8 cellular contexts compared by ENCODE assay signal in genomic region chr17:5419959-5420653, GRCh38. TPM values are rescaled to one million over a fixed set of nuclear protein-coding genes. Genes with fewer than 3 reads are reported as not detected.
DNase-seq lines count a peak whose midpoint lies in the region; ATAC-seq, FAIRE-seq and TF ChIP-seq lines count a peak whose summit lies in the region.

A gene with protein sequence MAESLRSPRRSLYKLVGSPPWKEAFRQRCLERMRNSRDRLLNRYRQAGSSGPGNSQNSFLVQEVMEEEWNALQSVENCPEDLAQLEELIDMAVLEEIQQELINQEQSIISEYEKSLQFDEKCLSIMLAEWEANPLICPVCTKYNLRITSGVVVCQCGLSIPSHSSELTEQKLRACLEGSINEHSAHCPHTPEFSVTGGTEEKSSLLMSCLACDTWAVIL (plus strand): TSS chr17:5420182. CDS start chr17:5420211, 29 bp downstream.

- H3K4me1 ChIP-seq in adrenal gland (replicated peaks in 1 of 2) (peaks cover 20 to 33% of the 10 kb centered on the region in 2 donors), right cardiac atrium (ENCODE audit: control insufficient read depth, insufficient read depth, low read length) (peaks cover 2% of the 10 kb centered on the region), rectal smooth muscle tissue (ENCODE audit: control insufficient read depth, insufficient read depth, low read length) (peaks cover 5% of the 10 kb centered on the region), aorta (ENCODE audit: control insufficient read depth in 1 of 2, insufficient read depth in 2 of 2, low read length in 2 of 2) (peaks cover 0 to 4% of the 10 kb centered on the region in 2 donors)

- H3K27me3 ChIP-seq in adrenal gland (no peaks in the 10 kb centered on the region), right cardiac atrium (ENCODE audit: control insufficient read depth, insufficient read depth) (no peaks in the 10 kb centered on the region), rectal smooth muscle tissue (ENCODE audit: control insufficient read depth, insufficient read depth, low read length) (no peaks in the 10 kb centered on the region), aorta (ENCODE audit: control insufficient read depth in 1 of 2, insufficient read depth in 2 of 2, low read length in 1 of 2) (no peaks in the 10 kb centered on the region)

- DNase-seq in GM12891 (ENCODE audit: insufficient read length, low spot score): peak; percentile 71
- peak; percentile 96 for DNase-seq in NCI-H1105 treated with DMSO at 0.1 percent for 48 hours (lab: John Stamatoyannopoulos, UW)
- peak; percentile 87 for DNase-seq in SW480 (ENCODE audit: low spot score)
- peak; percentile 87 to 94 (median 91) for DNase-seq in adrenal gland
- DNase-seq in right cardiac atrium: peak; percentile 88 to 96 (median 94)
- peak; percentile 93 to 94 for DNase-seq in aorta

- no peak for FAIRE-seq in GM12891 (lab: Jason Lieb, UNC)

- H3K9me3 ChIP-seq in adrenal gland (replicated peaks in 1 of 3) (no peaks in the 10 kb centered on the region), right cardiac atrium (ENCODE audit: control insufficient read depth, low read length) (no peaks in the 10 kb centered on the region), aorta (ENCODE audit: control insufficient read depth, low read length) (no peaks in the 10 kb centered on the region)

- TF ChIP-seq POLR2A in GM12891 (IDR thresholded peaks at IDR 0.05; ENCODE audit: low read depth, low read length): peak; percentile 94
- TF ChIP-seq POLR2A in adrenal gland (IDR thresholded peaks at IDR 0.05): peak in 1 of 2 donors; percentile 80

- H3K36me3 ChIP-seq in adrenal gland (replicated peaks in 1 of 2) (peaks cover 0 to 39% of the 10 kb centered on the region in 2 donors), rectal smooth muscle tissue (ENCODE audit: control insufficient read depth, insufficient read depth, low read length) (peaks cover 8% of the 10 kb centered on the region), aorta (ENCODE audit: control insufficient read depth in 1 of 2, insufficient read depth in 2 of 2, low read length in 1 of 2) (no peaks in the 10 kb centered on the region)

- H3K27ac ChIP-seq in adrenal gland (peak within 1 kb of the TSS; percentile 58 to 89 (median 84)), right cardiac atrium (ENCODE audit: low read length) (peak within 1 kb of the TSS; percentile 86), rectal smooth muscle tissue (ENCODE audit: low read depth, low read length) (peak within 1 kb of the TSS; percentile 83), aorta (ENCODE audit: low read depth in 1 of 2, low read length in 2 of 2) (peak within 1 kb of the TSS in 1 of 2 donors; percentile 46)

- peak within 1 kb of the TSS; percentile 87 for H3K9ac ChIP-seq in rectal smooth muscle tissue (ENCODE audit: low read length)

- H3K4me3 ChIP-seq in adrenal gland (peak within 1 kb of the TSS; percentile 74 to 94 (median 82)), right cardiac atrium (ENCODE audit: low read length) (peak within 1 kb of the TSS; percentile 72), rectal smooth muscle tissue (ENCODE audit: low read length) (peak within 1 kb of the TSS; percentile 95), aorta (ENCODE audit: low read length in 2 of 2) (peak within 1 kb of the TSS; percentile 36 to 83)

- 0% methylated on average over 6 to 41 of the region's 41 CpGs for WGBS in adrenal gland, 4 donors
- under 1% methylated on average over 41 of the region's 41 CpGs for WGBS in right cardiac atrium
- 0% methylated on average over 41 of the region's 41 CpGs for WGBS in aorta, 2 donors

- intact Hi-C loops in adrenal gland (cut with DNase I) (no loop called here), right cardiac atrium (cut with DNase I) (no loop called here), aorta (cut with DNase I) (loop anchor here in 1 of 2 donors (1.0 kb wide), 1 partner anchor 19 kb away; the partner anchor contains the start of gene C1QBP)

- no peak for TF ChIP-seq CTCF in adrenal gland (IDR thresholded peaks at IDR 0.05)

- ATAC-seq in HG02610 (IDR thresholded peaks at IDR 0.05; ENCODE audit: unreplicated experiment): peak; percentile 61
- peak; percentile 93 to 94 for ATAC-seq in right cardiac atrium
- peak; percentile 94 for ATAC-seq in aorta (ENCODE audit: low FRiP score)

TF ChIP-seq in GM12891, 5 proteins besides CTCF, POLR2A, EP300 and RAD21:
- TF ChIP-seq POLR2AphosphoS5 (IDR thresholded peaks at IDR 0.05; ENCODE audit: low read depth, low read length) (peak; percentile 87), SPI1 (IDR thresholded peaks at IDR 0.05; ENCODE audit: low read depth, low read length) (no peak), POU2F2 (IDR thresholded peaks at IDR 0.05; ENCODE audit: low read depth, low read length) (peak; percentile 58; the same call in 1 of the 2 replicates), TAF1 (IDR thresholded peaks at IDR 0.05; ENCODE audit: low read depth, low read length) (peak; percentile 83), PAX5 (IDR thresholded peaks at IDR 0.05; ENCODE audit: insufficient read depth, low read length, severe bottlenecking) (no peak)

RNA-seq across cellular contexts. Expression of the gene that starts here (rescaled TPM):
- polyA plus RNA-seq in GM12891 (2012; ENCODE audit: low read depth, missing spikeins): 43.3 TPM
- 10 to 100 TPM; 27.0 to 47.0 (median 30.2) TPM for total RNA-seq in adrenal gland
- polyA plus RNA-seq in adrenal gland: 10 to 100 TPM; 26.1 to 41.7 (median 36.5) TPM
- total RNA-seq in right cardiac atrium: 10 to 100 TPM; 28.3 to 31.4 (median 28.7) TPM
- polyA plus RNA-seq in right cardiac atrium: 46.7 TPM
- 10 to 100 TPM; 29.2 to 32.5 TPM for total RNA-seq in aorta
- polyA plus RNA-seq in aorta: 10 to 100 TPM; 44.1 to 59.6 TPM
